20 cellular contexts compared by ENCODE assay signal in genomic region chr5:157362982-157363381, GRCh38.
DNase-seq lines count a peak whose midpoint lies in the region; ATAC-seq, FAIRE-seq and TF ChIP-seq lines count a peak whose summit lies in the region.
"Had no signal": no experiment of that assay in that cellular context is flagged by ENCODE, and none has a peak within 500 bp of the region (broad histone marks: within the 10 kb centered on the region; RNA-seq: fewer than 3 reads in every experiment).

No MANE protein-coding gene starts in this region.

- intact Hi-C loops in left ventricle myocardium superior (cut with micrococcal nuclease), result no loop called here

- no peaks in the 10 kb centered on the region for H3K9me3 ChIP-seq in right atrium auricular region
- H3K9me3 ChIP-seq: lower lobe of right lung, pancreas, right lobe of liver, thoracic aorta had no signal

- TF ChIP-seq POLR2A in H54 (IDR thresholded peaks at IDR 0.05; ENCODE audit: low read depth, low read length), result no peak
- no peak for TF ChIP-seq POLR2A in erythroblast (IDR thresholded peaks at IDR 0.05; ENCODE audit: low read length)

- FAIRE-seq in H54 (lab: Jason Lieb, UNC), result no peak
- FAIRE-seq: keratinocyte, pancreas, TTC549 had no signal

- no peaks in the 10 kb centered on the region for H3K27me3 ChIP-seq in right atrium auricular region
- H3K27me3 ChIP-seq: hepatocyte, pancreas, right lobe of liver had no signal

- no peak overlapping the region for H3K4me3 Mint-ChIP-seq in activated T-helper 17 cell treated with anti-CD3 and anti-CD28 coated beads, Interleukin-2, amount 50 U/mL, for 72 hours
- H3K4me3 Mint-ChIP-seq: CD14-positive monocyte had no signal

- peak overlapping the region; percentile 16 for H3K27ac Mint-ChIP-seq in activated T-helper 17 cell treated with anti-CD3 and anti-CD28 coated beads, Interleukin-2, amount 50 U/mL, for 72 hours
- H3K27ac Mint-ChIP-seq: CD14-positive monocyte had no signal

- peaks cover 5% of the 10 kb centered on the region for H3K4me1 Mint-ChIP-seq in activated T-helper 17 cell treated with anti-CD3 and anti-CD28 coated beads, Interleukin-2, amount 50 U/mL, for 72 hours

- H3K4me3 ChIP-seq in right atrium auricular region, result no peak overlapping the region
- H3K4me3 ChIP-seq: hepatocyte, lower lobe of right lung, pancreas, right lobe of liver, thoracic aorta had no signal

- no peaks in the 10 kb centered on the region for H3K9me3 Mint-ChIP-seq in activated T-helper 17 cell treated with anti-CD3 and anti-CD28 coated beads, Interleukin-2, amount 50 U/mL, for 72 hours
- H3K9me3 Mint-ChIP-seq: CD14-positive monocyte had no signal

- peaks cover 0 to 8% of the 10 kb centered on the region in 2 donors for H3K4me1 ChIP-seq in right atrium auricular region
- H3K4me1 ChIP-seq: lower lobe of right lung, pancreas, right lobe of liver had no signal

- H3K27me3 Mint-ChIP-seq in activated T-helper 17 cell treated with anti-CD3 and anti-CD28 coated beads, Interleukin-2, amount 50 U/mL, for 72 hours, result no peaks in the 10 kb centered on the region

- H3K36me3 ChIP-seq in right atrium auricular region, result peaks cover 25% of the 10 kb centered on the region
- H3K36me3 ChIP-seq: pancreas had no signal

- ATAC-seq in left ventricle myocardium superior, result no peak
- ATAC-seq in activated T-helper 17 cell treated with anti-CD3 and anti-CD28 coated beads, Interleukin-2, amount 50 U/mL, for 72 hours (replicated peaks), result no peak
- ATAC-seq: lower lobe of right lung, pancreas, right lobe of liver had no signal

- DNase-seq in right atrium auricular region (ENCODE audit: low spot score) (peak; percentile 32), left ventricle myocardium superior (no peak), islet precursor cell (peak; percentile 46), H54 (ENCODE audit: insufficient read length, low spot score) (no peak), cerebellum (ENCODE audit: low spot score) (no peak), erythroblast (lab: John Stamatoyannopoulos, UW) (no peak)
- DNase-seq: dermis blood vessel endothelial cell, lower lobe of right lung, NCI-H1436, NCI-H69, pancreas, right lobe of liver, Right ventricle myocardium superior had no signal

- peaks cover 100% of the 10 kb centered on the region for H3K36me3 Mint-ChIP-seq in activated T-helper 17 cell treated with anti-CD3 and anti-CD28 coated beads, Interleukin-2, amount 50 U/mL, for 72 hours (ENCODE audit: low read depth)

- H3K27ac ChIP-seq in right atrium auricular region, result no peak overlapping the region
- H3K27ac ChIP-seq: hepatocyte, HL-60, lower lobe of right lung, pancreas, right lobe of liver, thoracic aorta had no signal

- TF ChIP-seq CTCF in right atrium auricular region (IDR thresholded peaks at IDR 0.05), result no peak

Comparison
In these comparisons a context has a peak if more than half of its experiments do, and no peak if none do; other contexts are left out.
1. DNase-seq: peak in right atrium auricular region (single experiment) and islet precursor cell (single experiment); none in left ventricle myocardium superior (single experiment), H54 (single experiment), cerebellum (single experiment) and erythroblast (0 of 2).